ENCODE assay signal across 8 cellular contexts in the genomic region with DNA sequence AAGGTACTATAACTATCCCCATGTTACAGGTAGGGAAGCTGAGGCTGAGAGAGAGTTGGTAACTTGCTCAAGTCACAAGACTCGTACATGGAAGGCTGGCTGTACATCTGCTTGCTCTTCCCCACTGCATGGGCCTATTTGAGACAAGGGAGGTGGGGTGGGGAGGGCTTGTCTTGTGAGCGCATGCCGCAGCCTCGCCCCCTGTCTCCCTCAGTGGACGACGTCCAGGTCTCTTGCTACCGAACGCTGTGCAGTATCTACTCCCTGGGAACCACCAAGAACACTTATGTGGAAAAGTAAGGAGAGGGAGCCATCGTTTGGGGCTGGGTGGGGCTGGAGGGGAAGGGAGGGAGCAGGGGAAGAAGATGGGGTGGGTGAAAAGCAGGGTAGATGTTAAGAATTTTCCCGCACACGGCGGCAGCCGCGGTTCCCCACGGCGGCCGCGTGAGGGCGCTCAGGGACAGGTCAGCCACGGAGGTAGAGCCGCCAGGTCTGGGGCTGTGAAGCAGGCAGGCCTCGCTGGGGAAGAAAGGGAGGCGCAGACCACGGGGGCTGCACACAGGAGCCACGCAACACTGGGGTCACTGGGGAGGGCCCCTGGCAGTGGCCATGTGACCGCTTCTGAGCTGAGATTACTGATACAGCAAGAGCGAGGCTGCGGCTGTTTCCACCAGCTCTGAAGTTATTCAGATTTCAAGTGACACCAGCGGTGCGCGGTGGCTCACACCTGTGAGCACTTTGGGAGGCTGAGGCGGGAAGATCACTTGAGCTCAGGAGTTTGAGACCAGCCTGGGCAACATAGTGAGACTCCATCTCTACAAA.
DNase-seq lines count a peak whose midpoint lies in the region; ATAC-seq and TF ChIP-seq lines count a peak whose summit lies in the region.

No MANE protein-coding gene starts in this region.

- ATAC-seq in activated naive CD8-positive, alpha-beta T cell treated with anti-CD3 and anti-CD28 coated beads, Interleukin-2, amount 10 ng/mL, durations not matched to agents 7 days and 5 days (ENCODE audit: low read depth): peak; percentile 64
- ATAC-seq in HG02763 (IDR thresholded peaks at IDR 0.05; ENCODE audit: unreplicated experiment) (no peak), HG03442 (IDR thresholded peaks at IDR 0.05; ENCODE audit: unreplicated experiment) (no peak)

- no peaks in the 10 kb centered on the region for H3K9me3 Mint-ChIP-seq in activated naive CD8-positive, alpha-beta T cell treated with anti-CD3 and anti-CD28 coated beads, Interleukin-2, amount 10 ng/mL, durations not matched to agents 7 days and 5 days

- H3K36me3 Mint-ChIP-seq in activated naive CD8-positive, alpha-beta T cell treated with anti-CD3 and anti-CD28 coated beads, Interleukin-2, amount 10 ng/mL, durations not matched to agents 7 days and 5 days: no peaks in the 10 kb centered on the region

- peaks cover 19% of the 10 kb centered on the region for H3K27me3 Mint-ChIP-seq in activated naive CD8-positive, alpha-beta T cell treated with anti-CD3 and anti-CD28 coated beads, Interleukin-2, amount 10 ng/mL, durations not matched to agents 7 days and 5 days

- no peak overlapping the region for H3K4me3 ChIP-seq in retinal pigment epithelial cell (ENCODE audit: low read length)

- POLR2A ChIA-PET in activated naive CD8-positive, alpha-beta T cell treated with anti-CD3 and anti-CD28 coated beads, Interleukin-2, amount 10 ng/mL, durations not matched to agents 7 days and 5 days (lab: Charles Lee): interaction anchor here (0.7 to 1.7 kb wide), 6 partner anchors 29 to 142 kb away, joined by 3 to 13 read pairs (median 3); a partner anchor contains a TSS

- DNase-seq in GM10266 (ENCODE audit: extremely low spot score): peak; percentile 92
- DNase-seq in LHCN-M2 (ENCODE audit: low read depth): peak; percentile 11
- DNase-seq in SW480 (ENCODE audit: low spot score): peak; percentile 64
- DNase-seq in activated naive CD8-positive, alpha-beta T cell treated with anti-CD3 and anti-CD28 coated beads, Interleukin-2, amount 10 ng/mL, durations not matched to agents 7 days and 5 days: peak; percentile 89
- DNase-seq in cardiac septum (ENCODE audit: low spot score): peak; percentile 85
- DNase-seq in retinal pigment epithelial cell (ENCODE audit: low read depth): peak; percentile 29

- H3K27ac Mint-ChIP-seq in activated naive CD8-positive, alpha-beta T cell treated with anti-CD3 and anti-CD28 coated beads, Interleukin-2, amount 10 ng/mL, durations not matched to agents 7 days and 5 days: peak overlapping the region; percentile 69

- H3K4me3 Mint-ChIP-seq in activated naive CD8-positive, alpha-beta T cell treated with anti-CD3 and anti-CD28 coated beads, Interleukin-2, amount 10 ng/mL, durations not matched to agents 7 days and 5 days: peak overlapping the region; percentile 42

- TF ChIP-seq CTCF in GM10266 (IDR thresholded peaks at IDR 0.05; ENCODE audit: control insufficient read depth, insufficient read depth, low read depth, missing control alignments) (peak; percentile 96), retinal pigment epithelial cell (conservative IDR thresholded peaks at IDR 0.05; ENCODE audit: low read depth, low read length) (peak; percentile 93)

- H3K4me1 Mint-ChIP-seq in activated naive CD8-positive, alpha-beta T cell treated with anti-CD3 and anti-CD28 coated beads, Interleukin-2, amount 10 ng/mL, durations not matched to agents 7 days and 5 days: peaks cover 21% of the 10 kb centered on the region

- intact Hi-C loops in cardiac septum (cut with DNase I): no loop called here

Comparison
In these comparisons a context has a peak if more than half of its experiments do, and no peak if none do; other contexts are left out.
1. DNase-seq: peak in every context shown above with its lines; median percentile 92 in GM10266; 89 in activated naive CD8-positive, alpha-beta T cell treated with anti-CD3 and anti-CD28 coated beads, Interleukin-2, amount 10 ng/mL, durations not matched to agents 7 days and 5 days; 85 in cardiac septum; 64 in SW480; 29 in retinal pigment epithelial cell; 11 in LHCN-M2.